In genomic region chr21:33241846-33242245, GRCh38 we compare ENCODE assay signal across 19 cellular contexts. TPM values are rescaled to one million over a fixed set of nuclear protein-coding genes. Genes with fewer than 3 reads are reported as not detected.
DNase-seq lines count a peak whose midpoint lies in the region; ATAC-seq and TF ChIP-seq lines count a peak whose summit lies in the region.
"Had no signal": no experiment of that assay in that cellular context is flagged by ENCODE, and none has a peak within 500 bp of the region (broad histone marks: within the 10 kb centered on the region; RNA-seq: fewer than 3 reads in every experiment).

No MANE protein-coding gene starts in this region.

- peak; percentile 37 for DNase-seq in activated CD4-positive, alpha-beta T cell treated with anti-CD3 and anti-CD28 coated beads, Interleukin-2, amount 10 ng/mL, durations not matched to agents 7 days and 5 days
- no peak for DNase-seq in activated CD4-positive, alpha-beta T cell treated with anti-CD3 and anti-CD28 coated beads, Interleukin-2, amount 50 U/mL, for 1 hour
- peak; percentile 84 for DNase-seq in Jurkat, Clone E6-1 (ENCODE audit: low read depth, low spot score)
- no peak for DNase-seq in activated B cell treated with CpG ODN at 0.5 μM for 24 hours
- no peak for DNase-seq in immature natural killer cell
- no peak for DNase-seq in upper lobe of right lung
- no peak for DNase-seq in hippocampal formation (lab: John Stamatoyannopoulos, UW)
- DNase-seq: activated CD4-positive, alpha-beta T cell treated with anti-CD3 and anti-CD28 coated beads, Interleukin-2, amount 50 U/mL, for 4 hours; activated effector memory CD4-positive, alpha-beta T cell treated with Interleukin-2 at 50 U/mL for 16 hours; NCI-H187; NCI-H524; PC-9; posterior cingulate gyrus; substantia nigra; T1000 had no signal

- H3K27ac ChIP-seq in upper lobe of right lung = no peak overlapping the region
- H3K27ac ChIP-seq: coronary artery, PC-9, SJSA1 had no signal

- no peaks in the 10 kb centered on the region for H3K27me3 ChIP-seq in upper lobe of right lung
- H3K27me3 ChIP-seq: SJSA1 had no signal

- H3K27ac Mint-ChIP-seq in activated CD4-positive, alpha-beta T cell treated with anti-CD3 and anti-CD28 coated beads, Interleukin-2, amount 10 ng/mL, durations not matched to agents 7 days and 5 days = no peak overlapping the region
- H3K27ac Mint-ChIP-seq in activated B cell treated with CpG ODN at 0.5 μM for 24 hours (peak overlapping the region; percentile 46), immature natural killer cell (peak overlapping the region; percentile 86 to 91 (median 88))

- peaks cover 3% of the 10 kb centered on the region for H3K9me3 Mint-ChIP-seq in activated CD4-positive, alpha-beta T cell treated with anti-CD3 and anti-CD28 coated beads, Interleukin-2, amount 10 ng/mL, durations not matched to agents 7 days and 5 days
- H3K9me3 Mint-ChIP-seq in activated B cell treated with CpG ODN at 0.5 μM for 24 hours (no peaks in the 10 kb centered on the region), immature natural killer cell (no peaks in the 10 kb centered on the region)

- intact Hi-C loops in activated B cell treated with CpG ODN at 0.5 μM for 24 hours (cut with micrococcal nuclease) = no loop called here
- intact Hi-C loops in upper lobe of right lung (cut with DNase I) = no loop called here

- peaks cover 26% of the 10 kb centered on the region for H3K36me3 ChIP-seq in upper lobe of right lung

- no peak overlapping the region for H3K4me3 Mint-ChIP-seq in activated CD4-positive, alpha-beta T cell treated with anti-CD3 and anti-CD28 coated beads, Interleukin-2, amount 10 ng/mL, durations not matched to agents 7 days and 5 days
- H3K4me3 Mint-ChIP-seq in activated B cell treated with CpG ODN at 0.5 μM for 24 hours = no peak overlapping the region
- peak overlapping the region; percentile 27 to 72 (median 67) for H3K4me3 Mint-ChIP-seq in immature natural killer cell

- CTCF ChIA-PET in activated CD4-positive, alpha-beta T cell treated with anti-CD3 and anti-CD28 coated beads, Interleukin-2, amount 10 ng/mL, durations not matched to agents 7 days and 5 days (lab: Charles Lee) = interaction anchor here (1.2 kb wide), 1 partner anchor 27 kb away, joined by 3 read pairs; no protein-coding TSS in a partner anchor
- CTCF ChIA-PET in activated B cell treated with CpG ODN at 0.5 μM for 24 hours (lab: Charles Lee) = no interaction called here

- POLR2A ChIA-PET in activated CD4-positive, alpha-beta T cell treated with anti-CD3 and anti-CD28 coated beads, Interleukin-2, amount 10 ng/mL, durations not matched to agents 7 days and 5 days (lab: Charles Lee) = no interaction called here
- POLR2A ChIA-PET in activated B cell treated with CpG ODN at 0.5 μM for 24 hours (lab: Charles Lee) = interaction anchor here (0.7 kb wide), 1 partner anchor 34 kb away, joined by 11 read pairs; no protein-coding TSS in a partner anchor

- ATAC-seq in activated B cell treated with CpG ODN at 0.5 μM for 24 hours (ENCODE audit: low read depth) (no peak), GM21528 (IDR thresholded peaks at IDR 0.05; ENCODE audit: low FRiP score, unreplicated experiment) (no peak), upper lobe of right lung (no peak)
- ATAC-seq: esophagus mucosa had no signal

- peaks cover 85% of the 10 kb centered on the region for H3K4me1 Mint-ChIP-seq in activated CD4-positive, alpha-beta T cell treated with anti-CD3 and anti-CD28 coated beads, Interleukin-2, amount 10 ng/mL, durations not matched to agents 7 days and 5 days
- H3K4me1 Mint-ChIP-seq in activated B cell treated with CpG ODN at 0.5 μM for 24 hours (peaks cover 44% of the 10 kb centered on the region), immature natural killer cell (peaks cover 90 to 94% of the 10 kb centered on the region in 2 donors)

- H3K27me3 Mint-ChIP-seq in activated CD4-positive, alpha-beta T cell treated with anti-CD3 and anti-CD28 coated beads, Interleukin-2, amount 10 ng/mL, durations not matched to agents 7 days and 5 days = no peaks in the 10 kb centered on the region
- H3K27me3 Mint-ChIP-seq in activated B cell treated with CpG ODN at 0.5 μM for 24 hours (no peaks in the 10 kb centered on the region), immature natural killer cell (ENCODE audit: low read depth in 3 of 3) (peaks cover 0 to 5% (median 0%) of the 10 kb centered on the region in 3 donors)

- no peak overlapping the region for H3K4me3 ChIP-seq in Jurkat, Clone E6-1 (ENCODE audit: low read length)
- H3K4me3 ChIP-seq in upper lobe of right lung = no peak overlapping the region
- H3K4me3 ChIP-seq: coronary artery, PC-9, SJSA1 had no signal

- H3K4me1 ChIP-seq in upper lobe of right lung = peaks cover 9% of the 10 kb centered on the region

- H3K36me3 Mint-ChIP-seq in activated CD4-positive, alpha-beta T cell treated with anti-CD3 and anti-CD28 coated beads, Interleukin-2, amount 10 ng/mL, durations not matched to agents 7 days and 5 days (ENCODE audit: low read depth) = peaks cover 71% of the 10 kb centered on the region
- H3K36me3 Mint-ChIP-seq in activated B cell treated with CpG ODN at 0.5 μM for 24 hours (ENCODE audit: low read depth) (peaks cover 56% of the 10 kb centered on the region), immature natural killer cell (peaks cover 29 to 37% (median 30%) of the 10 kb centered on the region in 3 donors)

- no peaks in the 10 kb centered on the region for H3K9me3 ChIP-seq in upper lobe of right lung
- H3K9me3 ChIP-seq: SJSA1 had no signal

- no peak for TF ChIP-seq CTCF in activated B cell treated with CpG ODN at 0.5 μM for 24 hours (IDR thresholded peaks at IDR 0.05)
- no peak for TF ChIP-seq CTCF in upper lobe of right lung (IDR thresholded peaks at IDR 0.05)

RNA-seq across cellular contexts. Expression of gene IFNAR2, which starts 12.1 kb away (rescaled TPM):
- 10 to 100 TPM; 55.5 to 64.4 TPM for total RNA-seq in activated CD4-positive, alpha-beta T cell treated with anti-CD3 and anti-CD28 coated beads, Interleukin-2, amount 10 ng/mL, durations not matched to agents 7 days and 5 days
- polyA plus RNA-seq in Jurkat, Clone E6-1 (2012; ENCODE audit: insufficient read depth, insufficient read length) = 79.8 TPM
- total RNA-seq in activated B cell treated with CpG ODN at 0.5 μM for 24 hours (24.9 and 29.2 TPM in 2 replicates), upper lobe of right lung (32.4 TPM)
- 100 to 1,000 TPM in 1 of 3 donors, 10 to 100 TPM in 2; 76.8 to 111 (median 87.9) TPM for polyA plus RNA-seq in immature natural killer cell

RNA-seq across cellular contexts. Expression of gene IL10RB, which starts 24.3 kb away (rescaled TPM):
- 10 to 100 TPM; 41.0 to 42.9 TPM for total RNA-seq in activated CD4-positive, alpha-beta T cell treated with anti-CD3 and anti-CD28 coated beads, Interleukin-2, amount 10 ng/mL, durations not matched to agents 7 days and 5 days
- polyA plus RNA-seq in Jurkat, Clone E6-1 (2012; ENCODE audit: insufficient read depth, insufficient read length) = 16.8 TPM
- 36.7 and 37.9 TPM in 2 replicates for total RNA-seq in activated B cell treated with CpG ODN at 0.5 μM for 24 hours
- 10 to 100 TPM; 45.9 to 63.5 (median 46.9) TPM for polyA plus RNA-seq in immature natural killer cell
- 47.1 TPM for total RNA-seq in upper lobe of right lung

Comparison
In these comparisons a context has a peak if more than half of its experiments do, and no peak if none do; other contexts are left out.
1. DNase-seq: peak in activated CD4-positive, alpha-beta T cell treated with anti-CD3 and anti-CD28 coated beads, Interleukin-2, amount 10 ng/mL, durations not matched to agents 7 days and 5 days (single experiment) and Jurkat, Clone E6-1 (single experiment); none in activated CD4-positive, alpha-beta T cell treated with anti-CD3 and anti-CD28 coated beads, Interleukin-2, amount 50 U/mL, for 1 hour (single experiment), activated B cell treated with CpG ODN at 0.5 μM for 24 hours (single experiment), immature natural killer cell (0 of 3), upper lobe of right lung (single experiment) and hippocampal formation (0 of 2).
2. H3K4me3 Mint-ChIP-seq: peak in immature natural killer cell (5 of 5); none in activated CD4-positive, alpha-beta T cell treated with anti-CD3 and anti-CD28 coated beads, Interleukin-2, amount 10 ng/mL, durations not matched to agents 7 days and 5 days (single experiment) and activated B cell treated with CpG ODN at 0.5 μM for 24 hours (single experiment).